Comparison of ENCODE assay signal across 1 cellular context in the genomic region with DNA sequence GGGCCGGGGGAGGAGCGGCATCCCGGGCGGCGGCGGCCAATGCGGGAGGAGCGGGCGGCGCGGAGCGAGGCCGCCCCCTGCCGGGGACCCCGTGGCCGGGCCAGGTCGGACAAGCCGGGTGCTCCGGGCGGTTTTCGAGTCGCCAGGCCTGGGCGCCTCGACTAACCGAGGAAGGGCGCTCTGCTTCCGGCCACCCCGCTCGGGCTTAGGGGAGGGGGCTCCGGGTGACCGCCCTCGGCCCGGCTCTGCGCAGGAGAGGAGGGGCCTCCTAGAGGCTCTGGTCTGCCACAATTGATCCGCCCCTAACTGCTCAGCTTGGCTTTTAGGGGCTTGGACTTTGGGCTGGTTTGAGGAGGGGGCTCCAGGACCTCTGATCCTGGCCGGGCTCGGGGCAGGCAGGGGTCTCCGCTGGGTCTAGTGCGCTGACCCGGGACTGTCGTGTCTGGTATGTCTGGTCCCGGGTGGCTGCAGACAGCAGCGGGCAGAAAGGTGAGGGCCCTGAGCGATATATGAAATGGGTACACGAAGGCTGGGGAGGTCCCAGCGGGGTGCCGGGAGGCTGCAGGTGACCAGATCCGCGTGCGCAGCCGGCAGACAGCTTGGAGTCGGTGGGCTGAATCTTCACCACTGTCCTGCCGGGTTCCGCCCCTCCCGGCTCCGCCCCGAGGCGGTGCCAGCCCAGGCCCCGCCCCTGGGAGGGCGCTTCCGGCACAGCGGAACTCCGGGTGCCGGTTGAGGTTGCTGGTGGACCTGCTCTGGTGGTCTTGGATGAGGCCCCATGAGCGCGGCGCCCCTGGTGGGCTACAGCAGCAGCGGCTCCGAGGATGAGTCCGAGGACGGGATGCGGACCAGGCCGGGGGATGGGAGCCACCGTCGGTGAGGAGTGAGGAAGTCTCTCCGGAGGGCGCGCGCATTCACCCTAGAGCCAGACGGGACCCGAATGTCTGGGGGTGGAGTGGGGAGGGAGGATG.
TF ChIP-seq lines count a peak whose summit lies in the region.

A gene with protein sequence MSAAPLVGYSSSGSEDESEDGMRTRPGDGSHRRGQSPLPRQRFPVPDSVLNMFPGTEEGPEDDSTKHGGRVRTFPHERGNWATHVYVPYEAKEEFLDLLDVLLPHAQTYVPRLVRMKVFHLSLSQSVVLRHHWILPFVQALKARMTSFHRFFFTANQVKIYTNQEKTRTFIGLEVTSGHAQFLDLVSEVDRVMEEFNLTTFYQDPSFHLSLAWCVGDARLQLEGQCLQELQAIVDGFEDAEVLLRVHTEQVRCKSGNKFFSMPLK (plus strand): TSS at position 702 of the 971 bp plus-strand sequence. CDS start 77 bp downstream, at position 779.

TF ChIP-seq in HepG2, 621 proteins besides CTCF, POLR2A, EP300 and RAD21 (continued from another document and continues in another):
- no peak for TF ChIP-seq ATF7 (IDR thresholded peaks at IDR 0.05)
- peak; percentile 53; the same call in 1 of the 2 replicates for TF ChIP-seq ATF7 (CRISPR knock-in tag; IDR thresholded peaks at IDR 0.05)
- no peak for TF ChIP-seq ZNF672 (CRISPR knock-in tag; IDR thresholded peaks at IDR 0.05)
- peak; percentile 52; the same call in 1 of the 2 replicates for TF ChIP-seq YEATS2 (CRISPR knock-in tag; IDR thresholded peaks at IDR 0.05; ENCODE audit: borderline replicate concordance)
- TF ChIP-seq ARNT (IDR thresholded peaks at IDR 0.05), result no peak
- TF ChIP-seq HNRNPH1 (optimal IDR thresholded peaks at IDR 0.05; ENCODE audit: low read depth, low read length), result no peak
- peak; percentile 16; the same call in 1 of the 2 replicates for TF ChIP-seq ZSCAN21 (CRISPR knock-in tag; IDR thresholded peaks at IDR 0.05; ENCODE audit: borderline replicate concordance)
- TF ChIP-seq PAF1 (CRISPR knock-in tag; IDR thresholded peaks at IDR 0.05), result no peak
- TF ChIP-seq, protein P1, sequence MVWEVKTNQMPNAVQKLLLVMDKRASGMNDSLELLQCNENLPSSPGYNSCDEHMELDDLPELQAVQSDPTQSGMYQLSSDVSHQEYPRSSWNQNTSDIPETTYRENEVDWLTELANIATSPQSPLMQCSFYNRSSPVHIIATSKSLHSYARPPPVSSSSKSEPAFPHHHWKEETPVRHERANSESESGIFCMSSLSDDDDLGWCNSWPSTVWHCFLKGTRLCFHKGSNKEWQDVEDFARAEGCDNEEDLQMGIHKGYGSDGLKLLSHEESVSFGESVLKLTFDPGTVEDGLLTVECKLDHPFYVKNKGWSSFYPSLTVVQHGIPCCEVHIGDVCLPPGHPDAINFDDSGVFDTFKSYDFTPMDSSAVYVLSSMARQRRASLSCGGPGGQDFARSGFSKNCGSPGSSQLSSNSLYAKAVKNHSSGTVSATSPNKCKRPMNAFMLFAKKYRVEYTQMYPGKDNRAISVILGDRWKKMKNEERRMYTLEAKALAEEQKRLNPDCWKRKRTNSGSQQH (CRISPR knock-in tag; IDR thresholded peaks at IDR 0.05; ENCODE audit: low read depth), result no peak
- TF ChIP-seq, protein P2, sequence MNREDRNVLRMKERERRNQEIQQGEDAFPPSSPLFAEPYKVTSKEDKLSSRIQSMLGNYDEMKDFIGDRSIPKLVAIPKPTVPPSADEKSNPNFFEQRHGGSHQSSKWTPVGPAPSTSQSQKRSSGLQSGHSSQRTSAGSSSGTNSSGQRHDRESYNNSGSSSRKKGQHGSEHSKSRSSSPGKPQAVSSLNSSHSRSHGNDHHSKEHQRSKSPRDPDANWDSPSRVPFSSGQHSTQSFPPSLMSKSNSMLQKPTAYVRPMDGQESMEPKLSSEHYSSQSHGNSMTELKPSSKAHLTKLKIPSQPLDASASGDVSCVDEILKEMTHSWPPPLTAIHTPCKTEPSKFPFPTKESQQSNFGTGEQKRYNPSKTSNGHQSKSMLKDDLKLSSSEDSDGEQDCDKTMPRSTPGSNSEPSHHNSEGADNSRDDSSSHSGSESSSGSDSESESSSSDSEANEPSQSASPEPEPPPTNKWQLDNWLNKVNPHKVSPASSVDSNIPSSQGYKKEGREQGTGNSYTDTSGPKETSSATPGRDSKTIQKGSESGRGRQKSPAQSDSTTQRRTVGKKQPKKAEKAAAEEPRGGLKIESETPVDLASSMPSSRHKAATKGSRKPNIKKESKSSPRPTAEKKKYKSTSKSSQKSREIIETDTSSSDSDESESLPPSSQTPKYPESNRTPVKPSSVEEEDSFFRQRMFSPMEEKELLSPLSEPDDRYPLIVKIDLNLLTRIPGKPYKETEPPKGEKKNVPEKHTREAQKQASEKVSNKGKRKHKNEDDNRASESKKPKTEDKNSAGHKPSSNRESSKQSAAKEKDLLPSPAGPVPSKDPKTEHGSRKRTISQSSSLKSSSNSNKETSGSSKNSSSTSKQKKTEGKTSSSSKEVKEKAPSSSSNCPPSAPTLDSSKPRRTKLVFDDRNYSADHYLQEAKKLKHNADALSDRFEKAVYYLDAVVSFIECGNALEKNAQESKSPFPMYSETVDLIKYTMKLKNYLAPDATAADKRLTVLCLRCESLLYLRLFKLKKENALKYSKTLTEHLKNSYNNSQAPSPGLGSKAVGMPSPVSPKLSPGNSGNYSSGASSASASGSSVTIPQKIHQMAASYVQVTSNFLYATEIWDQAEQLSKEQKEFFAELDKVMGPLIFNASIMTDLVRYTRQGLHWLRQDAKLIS (CRISPR knock-in tag; IDR thresholded peaks at IDR 0.05), result no peak
- TF ChIP-seq, protein P3, sequence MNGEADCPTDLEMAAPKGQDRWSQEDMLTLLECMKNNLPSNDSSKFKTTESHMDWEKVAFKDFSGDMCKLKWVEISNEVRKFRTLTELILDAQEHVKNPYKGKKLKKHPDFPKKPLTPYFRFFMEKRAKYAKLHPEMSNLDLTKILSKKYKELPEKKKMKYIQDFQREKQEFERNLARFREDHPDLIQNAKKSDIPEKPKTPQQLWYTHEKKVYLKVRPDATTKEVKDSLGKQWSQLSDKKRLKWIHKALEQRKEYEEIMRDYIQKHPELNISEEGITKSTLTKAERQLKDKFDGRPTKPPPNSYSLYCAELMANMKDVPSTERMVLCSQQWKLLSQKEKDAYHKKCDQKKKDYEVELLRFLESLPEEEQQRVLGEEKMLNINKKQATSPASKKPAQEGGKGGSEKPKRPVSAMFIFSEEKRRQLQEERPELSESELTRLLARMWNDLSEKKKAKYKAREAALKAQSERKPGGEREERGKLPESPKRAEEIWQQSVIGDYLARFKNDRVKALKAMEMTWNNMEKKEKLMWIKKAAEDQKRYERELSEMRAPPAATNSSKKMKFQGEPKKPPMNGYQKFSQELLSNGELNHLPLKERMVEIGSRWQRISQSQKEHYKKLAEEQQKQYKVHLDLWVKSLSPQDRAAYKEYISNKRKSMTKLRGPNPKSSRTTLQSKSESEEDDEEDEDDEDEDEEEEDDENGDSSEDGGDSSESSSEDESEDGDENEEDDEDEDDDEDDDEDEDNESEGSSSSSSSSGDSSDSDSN (CRISPR knock-in tag; IDR thresholded peaks at IDR 0.05), result peak; percentile 79
- peak; percentile 73 for TF ChIP-seq KMT2A (CRISPR knock-in tag; IDR thresholded peaks at IDR 0.05)
- TF ChIP-seq ZNF749 (CRISPR knock-in tag; IDR thresholded peaks at IDR 0.05; ENCODE audit: borderline replicate concordance), result peak; percentile 31; the same call in 1 of the 2 replicates
- 0 out of 2 replicates have a peak, but pooled peaks have one; percentile 36 for TF ChIP-seq SMAD9 (CRISPR knock-in tag; IDR thresholded peaks at IDR 0.05)
- peak; percentile 48 for TF ChIP-seq ZNF781 (CRISPR knock-in tag; IDR thresholded peaks at IDR 0.05; ENCODE audit: borderline replicate concordance, not compliant biosample characterization)
- no peak for TF ChIP-seq HMGA1 (CRISPR knock-in tag; conservative IDR thresholded peaks at IDR 0.05)
- TF ChIP-seq ZNF7 (CRISPR knock-in tag; IDR thresholded peaks at IDR 0.05), result no peak
- TF ChIP-seq AGO1 (IDR thresholded peaks at IDR 0.05; ENCODE audit: low read depth, low read length, poor library complexity, severe bottlenecking), result peak; percentile 61
- TF ChIP-seq, protein P4, sequence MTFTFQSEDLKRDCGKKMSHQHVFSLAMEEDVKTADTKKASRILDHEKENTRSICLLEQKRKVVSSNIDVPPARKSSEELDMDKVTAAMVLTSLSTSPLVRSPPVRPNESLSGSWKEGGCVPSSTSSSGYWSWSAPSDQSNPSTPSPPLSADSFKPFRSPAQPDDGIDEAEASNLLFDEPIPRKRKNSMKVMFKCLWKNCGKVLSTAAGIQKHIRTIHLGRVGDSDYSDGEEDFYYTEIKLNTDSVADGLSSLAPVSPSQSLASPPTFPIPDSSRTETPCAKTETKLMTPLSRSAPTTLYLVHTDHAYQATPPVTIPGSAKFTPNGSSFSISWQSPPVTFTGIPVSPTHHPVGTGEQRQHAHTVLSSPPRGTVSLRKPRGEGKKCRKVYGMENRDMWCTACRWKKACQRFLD (CRISPR knock-in tag; IDR thresholded peaks at IDR 0.05; ENCODE audit: borderline replicate concordance), result no peak; the same call in 1 of the 2 replicates
- TF ChIP-seq, protein P5, sequence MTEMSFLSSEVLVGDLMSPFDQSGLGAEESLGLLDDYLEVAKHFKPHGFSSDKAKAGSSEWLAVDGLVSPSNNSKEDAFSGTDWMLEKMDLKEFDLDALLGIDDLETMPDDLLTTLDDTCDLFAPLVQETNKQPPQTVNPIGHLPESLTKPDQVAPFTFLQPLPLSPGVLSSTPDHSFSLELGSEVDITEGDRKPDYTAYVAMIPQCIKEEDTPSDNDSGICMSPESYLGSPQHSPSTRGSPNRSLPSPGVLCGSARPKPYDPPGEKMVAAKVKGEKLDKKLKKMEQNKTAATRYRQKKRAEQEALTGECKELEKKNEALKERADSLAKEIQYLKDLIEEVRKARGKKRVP (CRISPR knock-in tag; IDR thresholded peaks at IDR 0.05), result 0 out of 4 replicates have a peak, but pooled peaks of 1 of the 2 experiments have one; percentile 59
- TF ChIP-seq TEAD2 (CRISPR knock-in tag; IDR thresholded peaks at IDR 0.05), result no peak
- no peak; the same call in 1 of the 2 replicates for TF ChIP-seq JUND (CRISPR knock-in tag; IDR thresholded peaks at IDR 0.05)
- peak; percentile 36; the same call in 1 of the 2 replicates for TF ChIP-seq ZNF354B (CRISPR knock-in tag; IDR thresholded peaks at IDR 0.05)
- peak; percentile 95 for TF ChIP-seq ELF1 (CRISPR knock-in tag; IDR thresholded peaks at IDR 0.05)
- no peak for TF ChIP-seq MTA3 (CRISPR knock-in tag; IDR thresholded peaks at IDR 0.05)
- TF ChIP-seq MAFG (CRISPR knock-in tag; IDR thresholded peaks at IDR 0.05), result no peak
- TF ChIP-seq YY1 (IDR thresholded peaks at IDR 0.05; ENCODE audit: insufficient read depth, insufficient replicate concordance, low read depth, low read length), result peak; percentile 46
- TF ChIP-seq ZNF761 (CRISPR knock-in tag; conservative IDR thresholded peaks at IDR 0.05), result peak; percentile 84
- no peak for TF ChIP-seq ZNF30 (CRISPR knock-in tag; IDR thresholded peaks at IDR 0.05)
- TF ChIP-seq NFATC3 (CRISPR knock-in tag; IDR thresholded peaks at IDR 0.05), result peak; percentile 79; the same call in 1 of the 2 replicates
- no peak for TF ChIP-seq ZNF235 (CRISPR knock-in tag; IDR thresholded peaks at IDR 0.05; ENCODE audit: borderline replicate concordance)
- TF ChIP-seq, protein P6, sequence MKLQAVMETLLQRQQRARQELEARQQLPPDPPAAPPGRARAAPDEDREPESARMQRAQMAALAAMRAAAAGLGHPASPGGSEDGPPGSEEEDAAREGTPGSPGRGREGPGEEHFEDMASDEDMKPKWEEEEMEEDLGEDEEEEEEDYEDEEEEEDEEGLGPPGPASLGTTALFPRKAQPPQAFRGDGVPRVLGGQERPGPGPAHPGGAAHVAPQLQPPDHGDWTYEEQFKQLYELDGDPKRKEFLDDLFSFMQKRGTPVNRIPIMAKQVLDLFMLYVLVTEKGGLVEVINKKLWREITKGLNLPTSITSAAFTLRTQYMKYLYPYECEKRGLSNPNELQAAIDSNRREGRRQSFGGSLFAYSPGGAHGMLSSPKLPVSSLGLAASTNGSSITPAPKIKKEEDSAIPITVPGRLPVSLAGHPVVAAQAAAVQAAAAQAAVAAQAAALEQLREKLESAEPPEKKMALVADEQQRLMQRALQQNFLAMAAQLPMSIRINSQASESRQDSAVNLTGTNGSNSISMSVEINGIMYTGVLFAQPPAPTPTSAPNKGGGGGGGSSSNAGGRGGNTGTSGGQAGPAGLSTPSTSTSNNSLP (IDR thresholded peaks at IDR 0.05; ENCODE audit: low read depth, low read length), result no peak
- TF ChIP-seq CHCHD3 (CRISPR knock-in tag; IDR thresholded peaks at IDR 0.05), result no peak
- TF ChIP-seq, protein P7, sequence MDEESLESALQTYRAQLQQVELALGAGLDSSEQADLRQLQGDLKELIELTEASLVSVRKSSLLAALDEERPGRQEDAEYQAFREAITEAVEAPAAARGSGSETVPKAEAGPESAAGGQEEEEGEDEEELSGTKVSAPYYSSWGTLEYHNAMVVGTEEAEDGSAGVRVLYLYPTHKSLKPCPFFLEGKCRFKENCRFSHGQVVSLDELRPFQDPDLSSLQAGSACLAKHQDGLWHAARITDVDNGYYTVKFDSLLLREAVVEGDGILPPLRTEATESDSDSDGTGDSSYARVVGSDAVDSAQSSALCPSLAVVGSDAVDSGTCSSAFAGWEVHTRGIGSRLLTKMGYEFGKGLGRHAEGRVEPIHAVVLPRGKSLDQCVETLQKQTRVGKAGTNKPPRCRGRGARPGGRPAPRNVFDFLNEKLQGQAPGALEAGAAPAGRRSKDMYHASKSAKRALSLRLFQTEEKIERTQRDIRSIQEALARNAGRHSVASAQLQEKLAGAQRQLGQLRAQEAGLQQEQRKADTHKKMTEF (CRISPR knock-in tag; IDR thresholded peaks at IDR 0.05), result peak; percentile 82
- peak; percentile 80; the same call in 1 of the 2 replicates for TF ChIP-seq ZNF670 (CRISPR knock-in tag; IDR thresholded peaks at IDR 0.05; ENCODE audit: borderline replicate concordance)
- TF ChIP-seq, protein P8, sequence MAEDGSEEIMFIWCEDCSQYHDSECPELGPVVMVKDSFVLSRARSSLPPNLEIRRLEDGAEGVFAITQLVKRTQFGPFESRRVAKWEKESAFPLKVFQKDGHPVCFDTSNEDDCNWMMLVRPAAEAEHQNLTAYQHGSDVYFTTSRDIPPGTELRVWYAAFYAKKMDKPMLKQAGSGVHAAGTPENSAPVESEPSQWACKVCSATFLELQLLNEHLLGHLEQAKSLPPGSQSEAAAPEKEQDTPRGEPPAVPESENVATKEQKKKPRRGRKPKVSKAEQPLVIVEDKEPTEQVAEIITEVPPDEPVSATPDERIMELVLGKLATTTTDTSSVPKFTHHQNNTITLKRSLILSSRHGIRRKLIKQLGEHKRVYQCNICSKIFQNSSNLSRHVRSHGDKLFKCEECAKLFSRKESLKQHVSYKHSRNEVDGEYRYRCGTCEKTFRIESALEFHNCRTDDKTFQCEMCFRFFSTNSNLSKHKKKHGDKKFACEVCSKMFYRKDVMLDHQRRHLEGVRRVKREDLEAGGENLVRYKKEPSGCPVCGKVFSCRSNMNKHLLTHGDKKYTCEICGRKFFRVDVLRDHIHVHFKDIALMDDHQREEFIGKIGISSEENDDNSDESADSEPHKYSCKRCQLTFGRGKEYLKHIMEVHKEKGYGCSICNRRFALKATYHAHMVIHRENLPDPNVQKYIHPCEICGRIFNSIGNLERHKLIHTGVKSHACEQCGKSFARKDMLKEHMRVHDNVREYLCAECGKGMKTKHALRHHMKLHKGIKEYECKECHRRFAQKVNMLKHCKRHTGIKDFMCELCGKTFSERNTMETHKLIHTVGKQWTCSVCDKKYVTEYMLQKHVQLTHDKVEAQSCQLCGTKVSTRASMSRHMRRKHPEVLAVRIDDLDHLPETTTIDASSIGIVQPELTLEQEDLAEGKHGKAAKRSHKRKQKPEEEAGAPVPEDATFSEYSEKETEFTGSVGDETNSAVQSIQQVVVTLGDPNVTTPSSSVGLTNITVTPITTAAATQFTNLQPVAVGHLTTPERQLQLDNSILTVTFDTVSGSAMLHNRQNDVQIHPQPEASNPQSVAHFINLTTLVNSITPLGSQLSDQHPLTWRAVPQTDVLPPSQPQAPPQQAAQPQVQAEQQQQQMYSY (CRISPR knock-in tag; IDR thresholded peaks at IDR 0.05), result 0 out of 2 replicates have a peak, but pooled peaks have one; percentile 51
- TF ChIP-seq KDM3A (CRISPR knock-in tag; IDR thresholded peaks at IDR 0.05; ENCODE audit: low read depth), result no peak
- TF ChIP-seq HDAC6 (IDR thresholded peaks at IDR 0.05; ENCODE audit: low read depth, low read length), result no peak
